ENCODE assay signal across 2 cellular contexts in genomic region chr6:21085643-21086042, GRCh38.
A peak's percentile ranks its signal among the peaks of the same experiment; 100 is the strongest.
TF ChIP-seq lines count a peak whose summit lies in the region.

No MANE protein-coding gene starts in this region.

TF ChIP-seq in IMR-90, 13 proteins besides CTCF, POLR2A, EP300 and RAD21:
- TF ChIP-seq ELK1 (IDR thresholded peaks at IDR 0.05; ENCODE audit: borderline replicate concordance, low read depth, low read length), result no peak
- peak; percentile 75 for TF ChIP-seq CEBPB (IDR thresholded peaks at IDR 0.05; ENCODE audit: low read depth, low read length)

TF ChIP-seq in WTC11, 78 proteins besides CTCF, POLR2A, EP300 and RAD21 (continued from another document):
- TF ChIP-seq FOXJ3 (CRISPR knock-in tag; IDR thresholded peaks at IDR 0.05; ENCODE audit: borderline replicate concordance), result no peak
- no peak for TF ChIP-seq ETV6 (CRISPR knock-in tag; IDR thresholded peaks at IDR 0.05)
- TF ChIP-seq ESRRA (CRISPR knock-in tag; IDR thresholded peaks at IDR 0.05; ENCODE audit: borderline replicate concordance), result no peak
- no peak for TF ChIP-seq E2F4 (CRISPR knock-in tag; IDR thresholded peaks at IDR 0.05; ENCODE audit: borderline replicate concordance, low read depth)
- TF ChIP-seq, protein P1, sequence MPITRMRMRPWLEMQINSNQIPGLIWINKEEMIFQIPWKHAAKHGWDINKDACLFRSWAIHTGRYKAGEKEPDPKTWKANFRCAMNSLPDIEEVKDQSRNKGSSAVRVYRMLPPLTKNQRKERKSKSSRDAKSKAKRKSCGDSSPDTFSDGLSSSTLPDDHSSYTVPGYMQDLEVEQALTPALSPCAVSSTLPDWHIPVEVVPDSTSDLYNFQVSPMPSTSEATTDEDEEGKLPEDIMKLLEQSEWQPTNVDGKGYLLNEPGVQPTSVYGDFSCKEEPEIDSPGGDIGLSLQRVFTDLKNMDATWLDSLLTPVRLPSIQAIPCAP (CRISPR knock-in tag; IDR thresholded peaks at IDR 0.05), result no peak
- TF ChIP-seq, protein P2, sequence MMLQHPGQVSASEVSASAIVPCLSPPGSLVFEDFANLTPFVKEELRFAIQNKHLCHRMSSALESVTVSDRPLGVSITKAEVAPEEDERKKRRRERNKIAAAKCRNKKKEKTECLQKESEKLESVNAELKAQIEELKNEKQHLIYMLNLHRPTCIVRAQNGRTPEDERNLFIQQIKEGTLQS (CRISPR knock-in tag; conservative IDR thresholded peaks at IDR 0.05), result no peak
- no peak for TF ChIP-seq ATF1 (CRISPR knock-in tag; IDR thresholded peaks at IDR 0.05)
- TF ChIP-seq PRRX2 (CRISPR knock-in tag; IDR thresholded peaks at IDR 0.05), result no peak
- no peak for TF ChIP-seq SMAD4 (CRISPR knock-in tag; IDR thresholded peaks at IDR 0.05)
- TF ChIP-seq ZNF317 (CRISPR knock-in tag; IDR thresholded peaks at IDR 0.05; ENCODE audit: borderline replicate concordance, low read depth), result no peak
- TF ChIP-seq, protein P3, sequence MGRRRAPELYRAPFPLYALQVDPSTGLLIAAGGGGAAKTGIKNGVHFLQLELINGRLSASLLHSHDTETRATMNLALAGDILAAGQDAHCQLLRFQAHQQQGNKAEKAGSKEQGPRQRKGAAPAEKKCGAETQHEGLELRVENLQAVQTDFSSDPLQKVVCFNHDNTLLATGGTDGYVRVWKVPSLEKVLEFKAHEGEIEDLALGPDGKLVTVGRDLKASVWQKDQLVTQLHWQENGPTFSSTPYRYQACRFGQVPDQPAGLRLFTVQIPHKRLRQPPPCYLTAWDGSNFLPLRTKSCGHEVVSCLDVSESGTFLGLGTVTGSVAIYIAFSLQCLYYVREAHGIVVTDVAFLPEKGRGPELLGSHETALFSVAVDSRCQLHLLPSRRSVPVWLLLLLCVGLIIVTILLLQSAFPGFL (CRISPR knock-in tag; IDR thresholded peaks at IDR 0.05; ENCODE audit: borderline replicate concordance), result no peak
- no peak for TF ChIP-seq NR2C2 (CRISPR knock-in tag; IDR thresholded peaks at IDR 0.05)
- TF ChIP-seq ZNF121 (CRISPR knock-in tag; IDR thresholded peaks at IDR 0.05), result no peak
- TF ChIP-seq, protein P4, sequence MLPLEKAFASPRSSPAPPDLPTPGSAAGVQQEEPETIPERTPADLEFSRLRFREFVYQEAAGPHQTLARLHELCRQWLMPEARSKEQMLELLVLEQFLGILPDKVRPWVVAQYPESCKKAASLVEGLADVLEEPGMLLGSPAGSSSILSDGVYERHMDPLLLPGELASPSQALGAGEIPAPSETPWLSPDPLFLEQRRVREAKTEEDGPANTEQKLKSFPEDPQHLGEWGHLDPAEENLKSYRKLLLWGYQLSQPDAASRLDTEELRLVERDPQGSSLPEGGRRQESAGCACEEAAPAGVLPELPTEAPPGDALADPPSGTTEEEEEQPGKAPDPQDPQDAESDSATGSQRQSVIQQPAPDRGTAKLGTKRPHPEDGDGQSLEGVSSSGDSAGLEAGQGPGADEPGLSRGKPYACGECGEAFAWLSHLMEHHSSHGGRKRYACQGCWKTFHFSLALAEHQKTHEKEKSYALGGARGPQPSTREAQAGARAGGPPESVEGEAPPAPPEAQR (CRISPR knock-in tag; IDR thresholded peaks at IDR 0.05), result no peak
- TF ChIP-seq, protein P5, sequence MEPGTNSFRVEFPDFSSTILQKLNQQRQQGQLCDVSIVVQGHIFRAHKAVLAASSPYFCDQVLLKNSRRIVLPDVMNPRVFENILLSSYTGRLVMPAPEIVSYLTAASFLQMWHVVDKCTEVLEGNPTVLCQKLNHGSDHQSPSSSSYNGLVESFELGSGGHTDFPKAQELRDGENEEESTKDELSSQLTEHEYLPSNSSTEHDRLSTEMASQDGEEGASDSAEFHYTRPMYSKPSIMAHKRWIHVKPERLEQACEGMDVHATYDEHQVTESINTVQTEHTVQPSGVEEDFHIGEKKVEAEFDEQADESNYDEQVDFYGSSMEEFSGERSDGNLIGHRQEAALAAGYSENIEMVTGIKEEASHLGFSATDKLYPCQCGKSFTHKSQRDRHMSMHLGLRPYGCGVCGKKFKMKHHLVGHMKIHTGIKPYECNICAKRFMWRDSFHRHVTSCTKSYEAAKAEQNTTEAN (CRISPR knock-in tag; IDR thresholded peaks at IDR 0.05), result no peak
- no peak for TF ChIP-seq JAZF1 (CRISPR knock-in tag; IDR thresholded peaks at IDR 0.05)
- no peak for TF ChIP-seq GRHL2 (CRISPR knock-in tag; IDR thresholded peaks at IDR 0.05; ENCODE audit: insufficient replicate concordance, severe bottlenecking)
